15 cellular contexts compared by ENCODE assay signal in genomic region chr5:109529520-109529919, GRCh38.
DNase-seq lines count a peak whose midpoint lies in the region; ATAC-seq and TF ChIP-seq lines count a peak whose summit lies in the region.
"Had no signal": no experiment of that assay in that cellular context is flagged by ENCODE, and none has a peak within 500 bp of the region (broad histone marks: within the 10 kb centered on the region; RNA-seq: fewer than 3 reads in every experiment).

No MANE protein-coding gene starts in this region.

- H3K9ac ChIP-seq in GM23248, result no peak overlapping the region

- peaks cover 0 to 2% of the 10 kb centered on the region in 2 donors for H3K9me3 Mint-ChIP-seq in stimulated activated naive B cell treated with anti-CD40 and anti-IgM and Interleukin-4, amounts not matched to agents 10 μg/mL and 1 μg/mL and 100 μg/mL, for 72 hours
- H3K9me3 Mint-ChIP-seq: activated naive CD4-positive, alpha-beta T cell treated with anti-CD3 and anti-CD28 coated beads, Interleukin-2, amount 50 U/mL, for 24 hours; stimulated activated effector memory CD8-positive, alpha-beta T cell treated with anti-CD3 and anti-CD28 coated beads, Interleukin-12 subunit alpha, Interleukin-12 subunit beta, amount 100 ng/mL, for 72 hours had no signal

- H4K20me1 ChIP-seq in GM23248 (ENCODE audit: insufficient read depth), result no peaks in the 10 kb centered on the region

- H3K36me3 ChIP-seq in GM23248 (ENCODE audit: low read depth), result no peaks in the 10 kb centered on the region
- no peaks in the 10 kb centered on the region for H3K36me3 ChIP-seq in ascending aorta
- H3K36me3 ChIP-seq in psoas muscle (ENCODE audit: insufficient read depth in 1 of 2, low read depth in 1 of 2), result no peaks in the 10 kb centered on the region

- WGBS in GM23248 (ENCODE audit: low coverage in 1 of 2, low lambda C conversion rate in 2 of 2, missing lambda C conversion rate in 2 of 2), 2 experiments, result 12 to 15% methylated on average over 2 of the region's 2 CpGs
- WGBS in psoas muscle, 3 donors, result 8 to 26% (median 9%) methylated on average over 2 of the region's 2 CpGs

- no peak overlapping the region for H3K27ac ChIP-seq in GM23248
- H3K27ac ChIP-seq in ascending aorta, result no peak overlapping the region
- H3K27ac ChIP-seq in foreskin keratinocyte, result no peak overlapping the region
- no peak overlapping the region for H3K27ac ChIP-seq in psoas muscle

- H3K79me2 ChIP-seq in GM23248 (ENCODE audit: insufficient read depth), result no peaks in the 10 kb centered on the region

- H3K4me3 ChIP-seq in GM23248 (no peak overlapping the region), ascending aorta (no peak overlapping the region), psoas muscle (no peak overlapping the region)

- peaks cover 16% of the 10 kb centered on the region; the same call in 1 of the 2 replicates for H3F3A ChIP-seq in GM23248 (ENCODE audit: insufficient read depth)

- intact Hi-C loops in ascending aorta (cut with DNase I), result no loop called here
- intact Hi-C loops in psoas muscle (cut with DNase I), result no loop called here

- peaks cover 19% of the 10 kb centered on the region for H3K4me1 ChIP-seq in GM23248 (ENCODE audit: insufficient read depth)
- no peaks in the 10 kb centered on the region for H3K4me1 ChIP-seq in ascending aorta
- H3K4me1 ChIP-seq in foreskin keratinocyte, result peaks cover 13% of the 10 kb centered on the region
- no peaks in the 10 kb centered on the region for H3K4me1 ChIP-seq in psoas muscle

- H3K4me1 Mint-ChIP-seq in stimulated activated naive B cell treated with anti-CD40 and anti-IgM and Interleukin-4, amounts not matched to agents 10 μg/mL and 1 μg/mL and 100 μg/mL, for 72 hours, result no peaks in the 10 kb centered on the region
- H3K4me1 Mint-ChIP-seq: activated CD8-positive, alpha-beta memory T cell treated with anti-CD3 and anti-CD28 coated beads, Interleukin-2, amount 10 ng/mL, durations not matched to agents 7 days and 5 days; activated naive CD4-positive, alpha-beta T cell treated with anti-CD3 and anti-CD28 coated beads, Interleukin-2, amount 50 U/mL, for 24 hours; CD14-positive monocyte; stimulated activated effector memory CD8-positive, alpha-beta T cell treated with anti-CD3 and anti-CD28 coated beads, Interleukin-12 subunit alpha, Interleukin-12 subunit beta, amount 100 ng/mL, for 72 hours had no signal

- no peaks in the 10 kb centered on the region for H3K9me2 ChIP-seq in GM23248 (ENCODE audit: insufficient read depth)

- 0 out of 2 replicates have a peak overlapping the region, but pooled peaks have one; percentile 4 for H2AFZ ChIP-seq in GM23248

- ATAC-seq in foreskin keratinocyte (no peak), psoas muscle (peak in 1 of 4 donors; percentile 22), GM19035 (IDR thresholded peaks at IDR 0.05; ENCODE audit: unreplicated experiment) (no peak)
- no peak for ATAC-seq in stimulated activated naive B cell treated with anti-CD40 and anti-IgM and Interleukin-4, amounts not matched to agents 10 μg/mL and 1 μg/mL and 100 μg/mL, for 72 hours (replicated peaks)
- ATAC-seq: activated CD8-positive, alpha-beta memory T cell treated with anti-CD3 and anti-CD28 coated beads, Interleukin-2, amount 10 ng/mL, durations not matched to agents 7 days and 5 days; stimulated activated effector memory CD8-positive, alpha-beta T cell treated with anti-CD3 and anti-CD28 coated beads, Interleukin-12 subunit alpha, Interleukin-12 subunit beta, amount 100 ng/mL, for 72 hours had no signal

- no peaks in the 10 kb centered on the region for H3K36me3 Mint-ChIP-seq in stimulated activated naive B cell treated with anti-CD40 and anti-IgM and Interleukin-4, amounts not matched to agents 10 μg/mL and 1 μg/mL and 100 μg/mL, for 72 hours
- H3K36me3 Mint-ChIP-seq: activated CD8-positive, alpha-beta memory T cell treated with anti-CD3 and anti-CD28 coated beads, Interleukin-2, amount 10 ng/mL, durations not matched to agents 7 days and 5 days; activated naive CD4-positive, alpha-beta T cell treated with anti-CD3 and anti-CD28 coated beads, Interleukin-2, amount 50 U/mL, for 24 hours; CD14-positive monocyte; stimulated activated effector memory CD8-positive, alpha-beta T cell treated with anti-CD3 and anti-CD28 coated beads, Interleukin-12 subunit alpha, Interleukin-12 subunit beta, amount 100 ng/mL, for 72 hours had no signal

- H3K4me3 Mint-ChIP-seq in stimulated activated naive B cell treated with anti-CD40 and anti-IgM and Interleukin-4, amounts not matched to agents 10 μg/mL and 1 μg/mL and 100 μg/mL, for 72 hours, result no peak overlapping the region
- H3K4me3 Mint-ChIP-seq: activated CD8-positive, alpha-beta memory T cell treated with anti-CD3 and anti-CD28 coated beads, Interleukin-2, amount 10 ng/mL, durations not matched to agents 7 days and 5 days; activated naive CD4-positive, alpha-beta T cell treated with anti-CD3 and anti-CD28 coated beads, Interleukin-2, amount 50 U/mL, for 24 hours; CD14-positive monocyte; stimulated activated effector memory CD8-positive, alpha-beta T cell treated with anti-CD3 and anti-CD28 coated beads, Interleukin-12 subunit alpha, Interleukin-12 subunit beta, amount 100 ng/mL, for 72 hours had no signal

- peak; percentile 61 for DNase-seq in GM23248
- DNase-seq in ascending aorta (ENCODE audit: low spot score in 2 of 2), result peak; percentile 19 to 65
- DNase-seq in foreskin keratinocyte, result peak; percentile 13 to 53
- DNase-seq in psoas muscle, result peak; percentile 17 to 41
- DNase-seq in NCI-H2171 (lab: John Stamatoyannopoulos, UW), result no peak
- DNase-seq in stimulated activated naive B cell treated with anti-CD40 and anti-IgM and Interleukin-4, amounts not matched to agents 10 μg/mL and 1 μg/mL and 100 μg/mL, for 72 hours, result no peak
- DNase-seq in HuH-7.5 (ENCODE audit: low spot score), result no peak
- DNase-seq: activated CD8-positive, alpha-beta memory T cell treated with anti-CD3 and anti-CD28 coated beads, Interleukin-2, amount 10 ng/mL, durations not matched to agents 7 days and 5 days; posterior cingulate gyrus; SIG-M5; stimulated activated CD4-positive, alpha-beta T cell treated with anti-CD3 and anti-CD28 coated beads, Interleukin-2, amount 100 ng/mL, for 24 hours had no signal

- H3K4me2 ChIP-seq in GM23248 (ENCODE audit: unreplicated experiment), result no peak overlapping the region

- TF ChIP-seq CTCF in ascending aorta (IDR thresholded peaks at IDR 0.05) (no peak), foreskin keratinocyte (conservative IDR thresholded peaks at IDR 0.05) (no peak), psoas muscle (IDR thresholded peaks at IDR 0.05) (no peak)

- H3K9me3 ChIP-seq in GM23248 (ENCODE audit: low read depth) (no peaks in the 10 kb centered on the region), ascending aorta (no peaks in the 10 kb centered on the region), psoas muscle (no peaks in the 10 kb centered on the region)

- H3K27me3 ChIP-seq in GM23248 (replicated peaks; ENCODE audit: insufficient read depth), result no peaks in the 10 kb centered on the region
- H3K27me3 ChIP-seq in ascending aorta, result no peaks in the 10 kb centered on the region
- no peaks in the 10 kb centered on the region for H3K27me3 ChIP-seq in foreskin keratinocyte
- H3K27me3 ChIP-seq in psoas muscle (ENCODE audit: insufficient read depth in 3 of 3, low read length in 2 of 3), result no peaks in the 10 kb centered on the region

- peaks cover 0 to 6% of the 10 kb centered on the region in 2 donors for H3K27me3 Mint-ChIP-seq in stimulated activated naive B cell treated with anti-CD40 and anti-IgM and Interleukin-4, amounts not matched to agents 10 μg/mL and 1 μg/mL and 100 μg/mL, for 72 hours

- in situ Hi-C loops in GM23248 (cut with MboI), result no loop called here

- no peak overlapping the region for H3K27ac Mint-ChIP-seq in stimulated activated naive B cell treated with anti-CD40 and anti-IgM and Interleukin-4, amounts not matched to agents 10 μg/mL and 1 μg/mL and 100 μg/mL, for 72 hours
- H3K27ac Mint-ChIP-seq: activated CD8-positive, alpha-beta memory T cell treated with anti-CD3 and anti-CD28 coated beads, Interleukin-2, amount 10 ng/mL, durations not matched to agents 7 days and 5 days; activated naive CD4-positive, alpha-beta T cell treated with anti-CD3 and anti-CD28 coated beads, Interleukin-2, amount 50 U/mL, for 24 hours; stimulated activated effector memory CD8-positive, alpha-beta T cell treated with anti-CD3 and anti-CD28 coated beads, Interleukin-12 subunit alpha, Interleukin-12 subunit beta, amount 100 ng/mL, for 72 hours had no signal

Comparison
In these comparisons a context has a peak if more than half of its experiments do, and no peak if none do; other contexts are left out.
1. DNase-seq: peak in GM23248 (single experiment), ascending aorta (2 of 2), foreskin keratinocyte (2 of 2) and psoas muscle (2 of 2); none in NCI-H2171 (single experiment), stimulated activated naive B cell treated with anti-CD40 and anti-IgM and Interleukin-4, amounts not matched to agents 10 μg/mL and 1 μg/mL and 100 μg/mL, for 72 hours (single experiment) and HuH-7.5 (single experiment).